8 cellular contexts compared by ENCODE assay signal in the genomic region with DNA sequence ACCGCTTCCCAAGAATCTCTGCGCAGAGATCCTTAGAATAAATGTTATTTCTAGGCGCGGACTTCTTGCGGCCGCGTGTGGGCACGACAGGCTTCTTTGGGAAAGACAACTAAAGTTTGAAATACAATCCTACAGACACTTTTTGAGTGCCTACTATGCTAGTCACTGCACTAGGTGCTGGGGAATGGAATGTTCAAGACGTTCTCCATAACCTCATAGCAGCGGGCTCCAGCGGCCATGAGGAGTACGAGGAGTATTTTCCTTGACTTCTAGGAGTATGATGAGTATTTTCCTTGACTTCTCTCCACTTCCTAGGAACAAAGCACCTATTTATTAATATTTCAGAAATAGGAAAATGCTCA. TPM values are rescaled to one million over a fixed set of nuclear protein-coding genes. Genes with fewer than 3 reads are reported as not detected.
A peak's percentile ranks its signal among the peaks of the same experiment; 100 is the strongest.
DNase-seq lines count a peak whose midpoint lies in the region; ATAC-seq and TF ChIP-seq lines count a peak whose summit lies in the region.

No MANE protein-coding gene starts in this region.

- H4K20me1 ChIP-seq in Loucy (ENCODE audit: insufficient read depth, low read length, poor library complexity, severe bottlenecking) = peaks cover 9% of the 10 kb centered on the region

- H3K27ac ChIP-seq in breast epithelium = peak overlapping the region in 1 of 2 donors; percentile 13

- H3K36me3 ChIP-seq in breast epithelium (no peaks in the 10 kb centered on the region), Loucy (ENCODE audit: insufficient read depth, low read length) (no peaks in the 10 kb centered on the region)

- H3K9me3 ChIP-seq in breast epithelium (no peaks in the 10 kb centered on the region), Loucy (ENCODE audit: insufficient read depth, low read depth, low read length) (no peaks in the 10 kb centered on the region)

- no peaks in the 10 kb centered on the region for H3K9me3 Mint-ChIP-seq in MCF 10A (ENCODE audit: unreplicated experiment)
- H3K9me3 Mint-ChIP-seq in type B pancreatic cell = no peaks in the 10 kb centered on the region

- peak overlapping the region; percentile 88 for H3K27ac Mint-ChIP-seq in MCF 10A (ENCODE audit: low read depth, unreplicated experiment)
- peak overlapping the region; percentile 95 for H3K27ac Mint-ChIP-seq in type B pancreatic cell

- CTCF ChIA-PET in MCF 10A (lab: Yijun Ruan, JAX) = no interaction called here

- no peak overlapping the region for H3K9ac ChIP-seq in Loucy (ENCODE audit: low read depth, low read length, poor library complexity, severe bottlenecking)

- peak overlapping the region; percentile 23 for H3K4me3 Mint-ChIP-seq in MCF 10A (ENCODE audit: unreplicated experiment)
- peak overlapping the region; percentile 97 for H3K4me3 Mint-ChIP-seq in type B pancreatic cell

- BruUV-seq in MCF 10A (replicated peaks; lab: Mats Ljungman, UMichigan) = no TSS peak

- no peaks in the 10 kb centered on the region for H3F3A ChIP-seq in Loucy (ENCODE audit: low read depth)

- POLR2A ChIA-PET in MCF 10A (lab: Yijun Ruan, JAX) = no interaction called here

- H3K9me2 ChIP-seq in Loucy (replicated peaks; ENCODE audit: low read depth, low read length) = no peaks in the 10 kb centered on the region

- H3K27me3 Mint-ChIP-seq in MCF 10A (ENCODE audit: insufficient read depth, unreplicated experiment) (peaks cover 15% of the 10 kb centered on the region), type B pancreatic cell (peaks cover 7% of the 10 kb centered on the region)

- H2AFZ ChIP-seq in Loucy (ENCODE audit: low read length) = peak overlapping the region; percentile 44

- H3K4me1 ChIP-seq in breast epithelium (no peaks in the 10 kb centered on the region), Loucy (ENCODE audit: insufficient read depth, low read length, poor library complexity, severe bottlenecking) (peaks cover 5% of the 10 kb centered on the region)

- H3K79me2 ChIP-seq in Loucy (ENCODE audit: insufficient read depth, low read length) = peaks cover 25% of the 10 kb centered on the region

- H3K4me3 ChIP-seq in breast epithelium (peak overlapping the region in 1 of 3 donors; percentile 13), Loucy (ENCODE audit: low read length, poor library complexity, severe bottlenecking) (peak overlapping the region; percentile 64), fibroblast of villous mesenchyme (ENCODE audit: low read depth, low read length) (no peak overlapping the region)

- ATAC-seq in GM19467 (IDR thresholded peaks at IDR 0.05; ENCODE audit: unreplicated experiment) = no peak

- intact Hi-C loops in MCF 10A (cut with micrococcal nuclease) = loop anchor here (1.0 kb wide), 1 partner anchor 45 kb away; no protein-coding TSS in a partner anchor
- intact Hi-C loops in breast epithelium (cut with DNase I; ENCODE audit: low total_unique reads) = loop anchor here (10.0 kb wide), 1 partner anchor 45 kb away; no protein-coding TSS in a partner anchor

- peak overlapping the region; percentile 49 for H3K4me2 ChIP-seq in Loucy (ENCODE audit: low read depth, low read length, poor library complexity, severe bottlenecking)

- H3K4me1 Mint-ChIP-seq in MCF 10A (ENCODE audit: insufficient read depth, unreplicated experiment) (peaks cover 15% of the 10 kb centered on the region), type B pancreatic cell (ENCODE audit: unreplicated experiment) (peaks cover 7% of the 10 kb centered on the region)

- H3K36me3 Mint-ChIP-seq in MCF 10A (ENCODE audit: insufficient read depth, unreplicated experiment) (peaks cover 16% of the 10 kb centered on the region), type B pancreatic cell (peaks cover 5% of the 10 kb centered on the region)

- H3K27me3 ChIP-seq in breast epithelium (no peaks in the 10 kb centered on the region), Loucy (ENCODE audit: insufficient read depth, low read length, poor library complexity, severe bottlenecking) (no peaks in the 10 kb centered on the region)

- TF ChIP-seq POLR2A in breast epithelium (IDR thresholded peaks at IDR 0.05) = no peak

- TF ChIP-seq CTCF in MCF 10A (IDR thresholded peaks at IDR 0.05; ENCODE audit: unreplicated experiment) (peak; percentile 10), breast epithelium (IDR thresholded peaks at IDR 0.05) (peak in 1 of 3 donors; percentile 31), Loucy (conservative IDR thresholded peaks at IDR 0.05; ENCODE audit: low read length) (no peak), fibroblast of villous mesenchyme (IDR thresholded peaks at IDR 0.05; ENCODE audit: insufficient read depth, low read depth, low read length) (peak; percentile 20), type B pancreatic cell (conservative IDR thresholded peaks at IDR 0.05) (peak; percentile 61)

- DNase-seq in MCF 10A (ENCODE audit: unreplicated experiment) (no peak), breast epithelium (ENCODE audit: low spot score in 2 of 2) (no peak), fibroblast of villous mesenchyme (ENCODE audit: low read depth) (no peak), type B pancreatic cell (ENCODE audit: extremely low spot score, unreplicated experiment) (no peak), DMS153 (lab: John Stamatoyannopoulos, UW) (no peak), UCSD-AML1 (lab: John Stamatoyannopoulos, UW; ENCODE audit: unreplicated experiment) (no peak)

RNA-seq across cellular contexts. Expression of a gene that starts 0.6 kb away (rescaled TPM):
- total RNA-seq in MCF 10A (2022) = 20.6 and 21.3 TPM in 2 replicates
- 10 to 100 TPM; 29.8 to 45.8 (median 39.3) TPM for total RNA-seq in breast epithelium
- 18.0 and 25.5 TPM in 2 replicates for total RNA-seq in fibroblast of villous mesenchyme
- 28.8 and 29.2 TPM in 2 replicates for total RNA-seq in type B pancreatic cell (ENCODE audit: low replicate concordance)
